In the genomic region with DNA sequence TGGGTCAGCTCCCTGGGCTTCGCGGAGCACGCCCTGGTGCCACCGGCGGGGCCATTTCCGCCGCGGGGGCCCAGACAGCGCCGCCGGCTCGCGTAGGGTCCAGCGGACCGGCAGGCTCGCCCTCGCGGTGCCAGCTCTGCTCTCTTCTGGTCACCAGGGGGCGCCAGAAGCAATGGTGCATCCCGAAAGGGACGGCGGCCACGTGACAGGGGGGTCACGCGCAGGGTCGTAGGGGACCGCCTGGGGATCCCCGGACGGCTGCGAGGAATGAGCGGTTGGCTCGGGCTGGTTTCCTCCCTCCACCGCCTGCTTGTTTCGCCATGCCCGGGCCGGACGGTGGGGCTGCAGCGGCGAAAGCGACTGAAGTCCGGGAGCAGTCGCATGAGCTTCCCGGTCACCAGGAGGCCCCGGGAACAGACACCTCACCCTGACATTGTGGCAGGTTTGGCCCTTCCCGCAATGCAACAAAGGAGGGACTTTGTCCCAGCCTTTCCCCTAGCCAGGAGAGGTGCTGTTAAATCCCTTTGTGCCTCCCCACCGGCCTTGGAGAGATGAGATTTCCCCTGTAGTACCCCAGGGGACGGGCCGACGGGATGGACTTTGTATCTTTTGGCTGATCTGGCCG, we compare ENCODE assay signal across 1 cellular context.
TF ChIP-seq lines count a peak whose summit lies in the region.

No MANE protein-coding gene starts in this region.

TF ChIP-seq in HepG2, 621 proteins besides CTCF, POLR2A, EP300 and RAD21 (continued from another document):
- TF ChIP-seq, protein P1, sequence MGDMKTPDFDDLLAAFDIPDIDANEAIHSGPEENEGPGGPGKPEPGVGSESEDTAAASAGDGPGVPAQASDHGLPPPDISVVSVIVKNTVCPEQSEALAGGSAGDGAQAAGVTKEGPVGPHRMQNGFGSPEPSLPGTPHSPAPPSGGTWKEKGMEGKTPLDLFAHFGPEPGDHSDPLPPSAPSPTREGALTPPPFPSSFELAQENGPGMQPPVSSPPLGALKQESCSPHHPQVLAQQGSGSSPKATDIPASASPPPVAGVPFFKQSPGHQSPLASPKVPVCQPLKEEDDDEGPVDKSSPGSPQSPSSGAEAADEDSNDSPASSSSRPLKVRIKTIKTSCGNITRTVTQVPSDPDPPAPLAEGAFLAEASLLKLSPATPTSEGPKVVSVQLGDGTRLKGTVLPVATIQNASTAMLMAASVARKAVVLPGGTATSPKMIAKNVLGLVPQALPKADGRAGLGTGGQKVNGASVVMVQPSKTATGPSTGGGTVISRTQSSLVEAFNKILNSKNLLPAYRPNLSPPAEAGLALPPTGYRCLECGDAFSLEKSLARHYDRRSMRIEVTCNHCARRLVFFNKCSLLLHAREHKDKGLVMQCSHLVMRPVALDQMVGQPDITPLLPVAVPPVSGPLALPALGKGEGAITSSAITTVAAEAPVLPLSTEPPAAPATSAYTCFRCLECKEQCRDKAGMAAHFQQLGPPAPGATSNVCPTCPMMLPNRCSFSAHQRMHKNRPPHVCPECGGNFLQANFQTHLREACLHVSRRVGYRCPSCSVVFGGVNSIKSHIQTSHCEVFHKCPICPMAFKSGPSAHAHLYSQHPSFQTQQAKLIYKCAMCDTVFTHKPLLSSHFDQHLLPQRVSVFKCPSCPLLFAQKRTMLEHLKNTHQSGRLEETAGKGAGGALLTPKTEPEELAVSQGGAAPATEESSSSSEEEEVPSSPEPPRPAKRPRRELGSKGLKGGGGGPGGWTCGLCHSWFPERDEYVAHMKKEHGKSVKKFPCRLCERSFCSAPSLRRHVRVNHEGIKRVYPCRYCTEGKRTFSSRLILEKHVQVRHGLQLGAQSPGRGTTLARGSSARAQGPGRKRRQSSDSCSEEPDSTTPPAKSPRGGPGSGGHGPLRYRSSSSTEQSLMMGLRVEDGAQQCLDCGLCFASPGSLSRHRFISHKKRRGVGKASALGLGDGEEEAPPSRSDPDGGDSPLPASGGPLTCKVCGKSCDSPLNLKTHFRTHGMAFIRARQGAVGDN (CRISPR knock-in tag; IDR thresholded peaks at IDR 0.05) = peak; percentile 95
- TF ChIP-seq, protein P2, sequence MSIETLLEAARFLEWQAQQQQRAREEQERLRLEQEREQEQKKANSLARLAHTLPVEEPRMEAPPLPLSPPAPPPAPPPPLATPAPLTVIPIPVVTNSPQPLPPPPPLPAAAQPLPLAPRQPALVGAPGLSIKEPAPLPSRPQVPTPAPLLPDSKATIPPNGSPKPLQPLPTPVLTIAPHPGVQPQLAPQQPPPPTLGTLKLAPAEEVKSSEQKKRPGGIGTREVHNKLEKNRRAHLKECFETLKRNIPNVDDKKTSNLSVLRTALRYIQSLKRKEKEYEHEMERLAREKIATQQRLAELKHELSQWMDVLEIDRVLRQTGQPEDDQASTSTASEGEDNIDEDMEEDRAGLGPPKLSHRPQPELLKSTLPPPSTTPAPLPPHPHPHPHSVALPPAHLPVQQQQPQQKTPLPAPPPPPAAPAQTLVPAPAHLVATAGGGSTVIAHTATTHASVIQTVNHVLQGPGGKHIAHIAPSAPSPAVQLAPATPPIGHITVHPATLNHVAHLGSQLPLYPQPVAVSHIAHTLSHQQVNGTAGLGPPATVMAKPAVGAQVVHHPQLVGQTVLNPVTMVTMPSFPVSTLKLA (IDR thresholded peaks at IDR 0.05) = 0 out of 2 replicates have a peak, but pooled peaks have one; percentile 9
- TF ChIP-seq NFKB2 (CRISPR knock-in tag; IDR thresholded peaks at IDR 0.05; ENCODE audit: borderline replicate concordance) (peak; percentile 38; the same call in 1 of the 2 replicates), ASH2L (IDR thresholded peaks at IDR 0.05; ENCODE audit: insufficient read length, low read depth, low read length) (peak; percentile 59), MXI1 (IDR thresholded peaks at IDR 0.05; ENCODE audit: borderline replicate concordance, low read depth, low read length) (peak; percentile 23; the same call in 1 of the 3 replicates), PRMT3 (CRISPR knock-in tag; IDR thresholded peaks at IDR 0.05; ENCODE audit: borderline replicate concordance, low read depth) (0 out of 2 replicates have a peak, but pooled peaks have one; percentile 65), HNF4A (CRISPR knock-in tag; IDR thresholded peaks at IDR 0.05) (peak; percentile 77), UBTF (CRISPR knock-in tag; IDR thresholded peaks at IDR 0.05) (peak; percentile 82), AKAP8 (CRISPR knock-in tag; IDR thresholded peaks at IDR 0.05) (no peak), NR2F2 (IDR thresholded peaks at IDR 0.05; ENCODE audit: borderline replicate concordance, low read depth) (peak; percentile 33; the same call in 1 of the 2 replicates), NONO (IDR thresholded peaks at IDR 0.05) (no peak), NONO (CRISPR knock-in tag; conservative IDR thresholded peaks at IDR 0.05) (peak; percentile 47; the same call in 1 of the 2 replicates), ZBTB7A (CRISPR knock-in tag; IDR thresholded peaks at IDR 0.05) (no peak), ZBTB38 (CRISPR knock-in tag; IDR thresholded peaks at IDR 0.05) (peak; percentile 45), MAX (IDR thresholded peaks at IDR 0.05) (peak; percentile 87), PHF20 (CRISPR knock-in tag; IDR thresholded peaks at IDR 0.05) (peak; percentile 55; the same call in 1 of the 2 replicates), SALL2 (CRISPR knock-in tag; IDR thresholded peaks at IDR 0.05) (0 out of 2 replicates have a peak, but pooled peaks have one; percentile 40)
